In the genomic region with DNA sequence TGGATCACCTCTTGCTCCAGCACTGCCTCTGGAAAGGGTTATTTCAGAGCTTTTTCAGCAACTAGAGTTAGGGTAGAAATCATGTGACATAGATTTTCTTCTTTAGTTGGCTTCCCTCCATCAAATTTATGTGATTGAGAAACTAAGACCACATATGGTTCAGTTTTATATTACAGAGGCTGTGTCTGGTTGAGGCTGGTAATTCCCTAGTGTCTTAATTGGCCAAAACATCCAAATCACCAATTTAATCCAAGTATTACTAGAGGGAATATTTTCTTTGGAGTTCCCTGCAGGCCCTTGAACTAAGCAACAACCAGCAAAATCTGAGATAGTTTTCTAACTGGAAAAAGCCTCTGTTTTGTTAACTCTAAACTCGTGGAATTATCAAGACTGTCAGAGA, we compare ENCODE assay signal across 14 cellular contexts.
DNase-seq lines count a peak whose midpoint lies in the region; ATAC-seq and TF ChIP-seq lines count a peak whose summit lies in the region.
"Had no signal": no experiment of that assay in that cellular context is flagged by ENCODE, and none has a peak within 500 bp of the region (broad histone marks: within the 10 kb centered on the region; RNA-seq: fewer than 3 reads in every experiment).

No MANE protein-coding gene starts in this region.

- in situ Hi-C loops in astrocyte of the cerebellum (cut with HindIII; ENCODE audit: low sequenced_read_pairs): no loop called here

- 48% methylated on average over 1 of the region's 1 CpG for WGBS in right cardiac atrium
- 48% methylated on average over 1 of the region's 1 CpG for WGBS in suprapubic skin

- TF ChIP-seq CTCF in astrocyte of the cerebellum (IDR thresholded peaks at IDR 0.05; ENCODE audit: low read depth, low read length, missing control alignments) (no peak), suprapubic skin (IDR thresholded peaks at IDR 0.05) (no peak)

- no peak overlapping the region for H2AFZ ChIP-seq in Karpas-422 (ENCODE audit: low read length)

- DNase-seq in HCEC 1CT (peak; percentile 49), astrocyte of the cerebellum (ENCODE audit: low read depth) (peak; percentile 26), right cardiac atrium (no peak), suprapubic skin (ENCODE audit: low spot score in 2 of 2) (no peak), DMS114 treated with DMSO at 0.1 percent for 48 hours (lab: John Stamatoyannopoulos, UW; ENCODE audit: unreplicated experiment) (no peak), Karpas-422 (no peak)
- DNase-seq: activated CD4-positive, alpha-beta T cell treated with anti-CD3 and anti-CD28 coated beads for 1 hour; colonic mucosa; stimulated activated naive CD4-positive, alpha-beta T cell treated with Interleukin-2 at 50 U/mL for 16 hours; T-helper 1 cell had no signal

- no peak for TF ChIP-seq EP300 in suprapubic skin (IDR thresholded peaks at IDR 0.05)

- H3K36me3 ChIP-seq in suprapubic skin (no peaks in the 10 kb centered on the region), Karpas-422 (ENCODE audit: insufficient read depth, low read length) (no peaks in the 10 kb centered on the region)
- H3K36me3 ChIP-seq: colonic mucosa, esophagus muscularis mucosa had no signal

- no peak overlapping the region for H3K4me2 ChIP-seq in Karpas-422 (ENCODE audit: low read depth, low read length, poor library complexity, severe bottlenecking)

- no peak for TF ChIP-seq POLR2A in suprapubic skin (IDR thresholded peaks at IDR 0.05)

- H3K9ac ChIP-seq in Karpas-422 (ENCODE audit: low read length): no peak overlapping the region

- H3K79me2 ChIP-seq in Karpas-422 (ENCODE audit: low read length): no peaks in the 10 kb centered on the region

- intact Hi-C loops in right cardiac atrium (cut with DNase I): no loop called here

- H3K9me2 ChIP-seq in Karpas-422 (replicated peaks; ENCODE audit: insufficient read depth, low read length): no peaks in the 10 kb centered on the region

- H3K4me1 ChIP-seq in right cardiac atrium (ENCODE audit: control insufficient read depth, insufficient read depth, low read length) (peaks cover 4% of the 10 kb centered on the region), suprapubic skin (peaks cover 32% of the 10 kb centered on the region), Karpas-422 (ENCODE audit: low read length) (no peaks in the 10 kb centered on the region)
- H3K4me1 ChIP-seq: colonic mucosa had no signal

- no peaks in the 10 kb centered on the region for H4K20me1 ChIP-seq in Karpas-422 (ENCODE audit: insufficient read depth, low read depth, low read length)

- ATAC-seq in right cardiac atrium: peak; percentile 58 to 88
- ATAC-seq in GM18519 (IDR thresholded peaks at IDR 0.05; ENCODE audit: low FRiP score, unreplicated experiment): no peak
- ATAC-seq: HCT116 had no signal

- H3K9me3 ChIP-seq in right cardiac atrium (ENCODE audit: control insufficient read depth, low read length): no peaks in the 10 kb centered on the region
- H3K9me3 ChIP-seq in suprapubic skin: no peaks in the 10 kb centered on the region
- peaks cover 61% of the 10 kb centered on the region for H3K9me3 ChIP-seq in Karpas-422 (ENCODE audit: low read length)
- H3K9me3 ChIP-seq: colonic mucosa, esophagus muscularis mucosa had no signal

- H3K27ac ChIP-seq in right cardiac atrium (ENCODE audit: low read length) (no peak overlapping the region), suprapubic skin (peak overlapping the region; percentile 11), Karpas-422 (ENCODE audit: low read length) (no peak overlapping the region)
- H3K27ac ChIP-seq: colonic mucosa, esophagus muscularis mucosa, HL-60 had no signal

- H3K27me3 ChIP-seq in right cardiac atrium (ENCODE audit: control insufficient read depth, insufficient read depth) (no peaks in the 10 kb centered on the region), suprapubic skin (no peaks in the 10 kb centered on the region), Karpas-422 (ENCODE audit: low read length) (no peaks in the 10 kb centered on the region)
- H3K27me3 ChIP-seq: colonic mucosa, esophagus muscularis mucosa had no signal

- H3K4me3 ChIP-seq in astrocyte of the cerebellum (ENCODE audit: low read depth, low read length) (no peak overlapping the region), right cardiac atrium (ENCODE audit: low read length) (no peak overlapping the region), suprapubic skin (no peak overlapping the region), Karpas-422 (ENCODE audit: low read length) (no peak overlapping the region)
- H3K4me3 ChIP-seq: colonic mucosa, esophagus muscularis mucosa had no signal

Comparison
In these comparisons a context has a peak if more than half of its experiments do, and no peak if none do; other contexts are left out.
1. DNase-seq: peak in HCEC 1CT (single experiment) and astrocyte of the cerebellum (single experiment); none in right cardiac atrium (0 of 3), suprapubic skin (0 of 2), DMS114 treated with DMSO at 0.1 percent for 48 hours (single experiment) and Karpas-422 (single experiment).